ENCODE assay signal across 30 cellular contexts in genomic region chr10:118722694-118723093, GRCh38. TPM values are rescaled to one million over a fixed set of nuclear protein-coding genes. Genes with fewer than 3 reads are reported as not detected.
DNase-seq lines count a peak whose midpoint lies in the region; ATAC-seq and TF ChIP-seq lines count a peak whose summit lies in the region.
"Had no signal": no experiment of that assay in that cellular context is flagged by ENCODE, and none has a peak within 500 bp of the region (broad histone marks: within the 10 kb centered on the region; RNA-seq: fewer than 3 reads in every experiment).

No MANE protein-coding gene starts in this region.

- H3K4me2 ChIP-seq in Karpas-422 (ENCODE audit: low read depth, low read length, poor library complexity, severe bottlenecking): no peak overlapping the region
- no peak overlapping the region for H3K4me2 ChIP-seq in osteoblast (ENCODE audit: insufficient read depth, low read length)
- H3K4me2 ChIP-seq: KMS-11 had no signal

- no peaks in the 10 kb centered on the region for H3K9me3 Mint-ChIP-seq in activated T-cell treated with anti-CD3 and anti-CD28 coated beads, Interleukin-2, amount 50 U/mL, for 72 hours
- no peaks in the 10 kb centered on the region for H3K9me3 Mint-ChIP-seq in endothelial cell (ENCODE audit: unreplicated experiment)
- H3K9me3 Mint-ChIP-seq: activated CD4-positive, alpha-beta T cell treated with anti-CD3 and anti-CD28 coated beads, Interleukin-2, amount 10 ng/mL, durations not matched to agents 24 days and 14 days; activated naive CD8-positive, alpha-beta T cell treated with anti-CD3 and anti-CD28 coated beads for 36 hours; CD4-positive, alpha-beta memory T cell; type B pancreatic cell had no signal

- no peaks in the 10 kb centered on the region for H3K9me2 ChIP-seq in Karpas-422 (replicated peaks; ENCODE audit: insufficient read depth, low read length)

- H4K20me1 ChIP-seq in Karpas-422 (ENCODE audit: insufficient read depth, low read depth, low read length) (peaks cover 11% of the 10 kb centered on the region; the same call in 1 of the 2 replicates), osteoblast (ENCODE audit: insufficient read depth, low read length) (peaks cover 8% of the 10 kb centered on the region)

- no peaks in the 10 kb centered on the region for H3K27me3 Mint-ChIP-seq in activated T-cell treated with anti-CD3 and anti-CD28 coated beads, Interleukin-2, amount 50 U/mL, for 72 hours (ENCODE audit: low read depth)
- H3K27me3 Mint-ChIP-seq in endothelial cell (ENCODE audit: unreplicated experiment): no peaks in the 10 kb centered on the region
- H3K27me3 Mint-ChIP-seq: activated CD4-positive, alpha-beta T cell treated with anti-CD3 and anti-CD28 coated beads, Interleukin-2, amount 10 ng/mL, durations not matched to agents 24 days and 14 days; activated naive CD8-positive, alpha-beta T cell treated with anti-CD3 and anti-CD28 coated beads for 36 hours; CD4-positive, alpha-beta memory T cell; type B pancreatic cell had no signal

- no peaks in the 10 kb centered on the region for H3K27me3 ChIP-seq in Karpas-422 (ENCODE audit: low read length)
- no peaks in the 10 kb centered on the region for H3K27me3 ChIP-seq in osteoblast (ENCODE audit: insufficient read depth, low read length)
- H3K27me3 ChIP-seq in suprapubic skin: no peaks in the 10 kb centered on the region
- H3K27me3 ChIP-seq: ascending aorta, left lung had no signal

- no peak for ATAC-seq in activated T-cell treated with anti-CD3 and anti-CD28 coated beads, Interleukin-2, amount 50 U/mL, for 72 hours (replicated peaks in 1 of 2)
- ATAC-seq: left lung, Panc1 had no signal

- no peaks in the 10 kb centered on the region for H3K36me3 Mint-ChIP-seq in activated T-cell treated with anti-CD3 and anti-CD28 coated beads, Interleukin-2, amount 50 U/mL, for 72 hours (ENCODE audit: insufficient read depth in 2 of 2)
- no peaks in the 10 kb centered on the region for H3K36me3 Mint-ChIP-seq in endothelial cell (ENCODE audit: low read depth, unreplicated experiment)
- H3K36me3 Mint-ChIP-seq: activated naive CD8-positive, alpha-beta T cell treated with anti-CD3 and anti-CD28 coated beads for 36 hours had no signal

- H3K4me3 Mint-ChIP-seq in activated T-cell treated with anti-CD3 and anti-CD28 coated beads, Interleukin-2, amount 50 U/mL, for 72 hours: no peak overlapping the region
- no peak overlapping the region for H3K4me3 Mint-ChIP-seq in endothelial cell (ENCODE audit: unreplicated experiment)
- H3K4me3 Mint-ChIP-seq: activated CD4-positive, alpha-beta T cell treated with anti-CD3 and anti-CD28 coated beads, Interleukin-2, amount 10 ng/mL, durations not matched to agents 24 days and 14 days; activated naive CD8-positive, alpha-beta T cell treated with anti-CD3 and anti-CD28 coated beads for 36 hours; CD4-positive, alpha-beta memory T cell; type B pancreatic cell had no signal

- no peak for TF ChIP-seq CTCF in endothelial cell (IDR thresholded peaks at IDR 0.05; ENCODE audit: unreplicated experiment)
- TF ChIP-seq CTCF in osteoblast (IDR thresholded peaks at IDR 0.05; ENCODE audit: extremely low read depth, low read depth, low read length): no peak
- no peak for TF ChIP-seq CTCF in suprapubic skin (IDR thresholded peaks at IDR 0.05)

- H2AFZ ChIP-seq in Karpas-422 (ENCODE audit: low read length) (no peak overlapping the region), osteoblast (ENCODE audit: low read length) (no peak overlapping the region)

- DNase-seq in activated T-cell treated with anti-CD3 and anti-CD28 coated beads, Interleukin-2, amount 50 U/mL, for 72 hours: no peak
- DNase-seq in activated T-cell treated with anti-CD3 and anti-CD28 coated beads for 4 hours (no peak), Karpas-422 (peak; percentile 75), endothelial cell (ENCODE audit: low spot score) (no peak), osteoblast (ENCODE audit: insufficient read length, low spot score, missing footprints) (no peak), kidney tubule cell (ENCODE audit: low spot score) (no peak), suprapubic skin (ENCODE audit: low spot score in 2 of 2) (no peak), NCI-H774 (lab: John Stamatoyannopoulos, UW) (no peak)
- DNase-seq: 8988T; activated CD4-positive, alpha-beta T cell treated with anti-CD3 and anti-CD28 coated beads, Interleukin-2, amount 10 ng/mL, durations not matched to agents 24 days and 14 days; activated CD8-positive, alpha-beta memory T cell treated with anti-CD3 and anti-CD28 coated beads for 24 hours; activated effector memory CD4-positive, alpha-beta T cell treated with Interleukin-2 at 50 U/mL for 16 hours; activated naive CD8-positive, alpha-beta T cell treated with anti-CD3 and anti-CD28 coated beads for 36 hours; CD4-positive, alpha-beta memory T cell; H7; left lung; MM.1S; NCI-H1417; NCI-H2029 treated with DMSO at 0.1 percent for 48 hours; NCI-H524 treated with DMSO at 0.1 percent for 48 hours; NK-92 treated with Interleukin-12 subunit alpha and Interleukin-12 subunit beta, amount 100 ng/mL, for 24 hours; SHP77 treated with DMSO at 0.1 percent for 48 hours; stimulated activated CD4-positive, alpha-beta T cell treated with anti-CD3 and anti-CD28 coated beads, Interleukin-4, amount 100 ng/mL, for 4 hours; T-helper 9 cell had no signal

- H3K9ac ChIP-seq in Karpas-422 (ENCODE audit: low read length): no peak overlapping the region
- H3K9ac ChIP-seq: KMS-11 had no signal

- H3K27ac ChIP-seq in Karpas-422 (ENCODE audit: low read length): peak overlapping the region; percentile 58
- peak overlapping the region; percentile 19 for H3K27ac ChIP-seq in osteoblast (ENCODE audit: low read depth, low read length)
- no peak overlapping the region for H3K27ac ChIP-seq in suprapubic skin
- H3K27ac ChIP-seq: ascending aorta, epithelial cell of prostate, KMS-11, left lung, prostate gland had no signal

- 55% methylated on average over 2 of the region's 2 CpGs for WGBS in suprapubic skin

- H3K27ac Mint-ChIP-seq in activated T-cell treated with anti-CD3 and anti-CD28 coated beads, Interleukin-2, amount 50 U/mL, for 72 hours: peak overlapping the region; percentile 52
- peak overlapping the region; percentile 13 for H3K27ac Mint-ChIP-seq in endothelial cell (ENCODE audit: unreplicated experiment)
- H3K27ac Mint-ChIP-seq: activated CD4-positive, alpha-beta T cell treated with anti-CD3 and anti-CD28 coated beads, Interleukin-2, amount 10 ng/mL, durations not matched to agents 24 days and 14 days; activated naive CD8-positive, alpha-beta T cell treated with anti-CD3 and anti-CD28 coated beads for 36 hours; type B pancreatic cell had no signal

- no peak for TF ChIP-seq EP300 in suprapubic skin (IDR thresholded peaks at IDR 0.05)

- TF ChIP-seq POLR2A in suprapubic skin (IDR thresholded peaks at IDR 0.05): no peak

- H3K36me3 ChIP-seq in Karpas-422 (ENCODE audit: insufficient read depth, low read length): no peaks in the 10 kb centered on the region
- H3K36me3 ChIP-seq in osteoblast (ENCODE audit: insufficient read depth, low read length): no peaks in the 10 kb centered on the region
- no peaks in the 10 kb centered on the region for H3K36me3 ChIP-seq in suprapubic skin
- H3K36me3 ChIP-seq: ascending aorta, left lung, prostate gland had no signal

- no peak overlapping the region for H3K4me3 ChIP-seq in Karpas-422 (ENCODE audit: low read length)
- H3K4me3 ChIP-seq in osteoblast (ENCODE audit: insufficient read depth, low read length): no peak overlapping the region
- H3K4me3 ChIP-seq in suprapubic skin: no peak overlapping the region
- H3K4me3 ChIP-seq: ascending aorta, left lung, prostate gland had no signal

- H3K4me1 Mint-ChIP-seq in activated T-cell treated with anti-CD3 and anti-CD28 coated beads, Interleukin-2, amount 50 U/mL, for 72 hours (ENCODE audit: low read depth): no peaks in the 10 kb centered on the region
- peaks cover 5% of the 10 kb centered on the region for H3K4me1 Mint-ChIP-seq in endothelial cell (ENCODE audit: unreplicated experiment)

- H3K4me1 ChIP-seq in Karpas-422 (ENCODE audit: low read length) (peaks cover 46% of the 10 kb centered on the region), osteoblast (ENCODE audit: insufficient read depth, low read length) (peaks cover 13% of the 10 kb centered on the region), suprapubic skin (peaks cover 33% of the 10 kb centered on the region)
- H3K4me1 ChIP-seq: prostate gland had no signal

- H3K79me2 ChIP-seq in Karpas-422 (ENCODE audit: low read length) (peaks cover 86% of the 10 kb centered on the region), osteoblast (ENCODE audit: insufficient read depth, low read length) (peaks cover 33% of the 10 kb centered on the region)

- H3K9me3 ChIP-seq in Karpas-422 (ENCODE audit: low read length) (no peaks in the 10 kb centered on the region), osteoblast (ENCODE audit: low read depth, low read length) (no peaks in the 10 kb centered on the region), suprapubic skin (no peaks in the 10 kb centered on the region)
- H3K9me3 ChIP-seq: ascending aorta, left lung, prostate gland had no signal

RNA-seq across cellular contexts. Expression of gene CACUL1, which starts 32.1 kb away (rescaled TPM):
- total RNA-seq in activated T-cell treated with anti-CD3 and anti-CD28 coated beads, Interleukin-2, amount 50 U/mL, for 72 hours: 10 to 100 TPM; 26.1 to 29.8 TPM
- total RNA-seq in Karpas-422 (2014; rRNA removed; shearing (Covaris generic); ENCODE audit: low replicate concordance): 28.2 and 50.3 TPM in 2 replicates
- total RNA-seq in endothelial cell (ENCODE audit: unreplicated experiment) (59.0 TPM), osteoblast (32.6 and 39.2 TPM in 2 replicates), suprapubic skin (10 to 100 TPM; 21.9 to 41.6 (median 25.2) TPM)
